ENCODE assay signal across 14 cellular contexts in genomic region chr2:17388790-17389189, GRCh38.
DNase-seq lines count a peak whose midpoint lies in the region; ATAC-seq and TF ChIP-seq lines count a peak whose summit lies in the region.
"Had no signal": no experiment of that assay in that cellular context is flagged by ENCODE, and none has a peak within 500 bp of the region (broad histone marks: within the 10 kb centered on the region; RNA-seq: fewer than 3 reads in every experiment).

No MANE protein-coding gene starts in this region.

- CTCF ChIA-PET in Calu3 (lab: Charles Lee) = no interaction called here

- TF ChIP-seq CTCF in astrocyte of the spinal cord (IDR thresholded peaks at IDR 0.05; ENCODE audit: low read depth, low read length) (no peak), foreskin fibroblast (IDR thresholded peaks at IDR 0.05; ENCODE audit: low read depth, low read length) (no peak), Calu3 (IDR thresholded peaks at IDR 0.05; ENCODE audit: unreplicated experiment) (no peak)

- H3K36me3 Mint-ChIP-seq in Calu3 (ENCODE audit: insufficient read depth, unreplicated experiment) = no peaks in the 10 kb centered on the region

- H3K4me1 Mint-ChIP-seq in Calu3 (ENCODE audit: low read depth, unreplicated experiment) = no peaks in the 10 kb centered on the region

- BruUV-seq in Calu3 (replicated peaks; lab: Mats Ljungman, UMichigan) = no TSS peak

- H3K27ac Mint-ChIP-seq in Calu3 (ENCODE audit: unreplicated experiment) = no peak overlapping the region

- no peaks in the 10 kb centered on the region for H3K27me3 Mint-ChIP-seq in Calu3 (ENCODE audit: unreplicated experiment)

- H3K4me3 Mint-ChIP-seq in Calu3 (ENCODE audit: low read depth, unreplicated experiment) = no peak overlapping the region

- H3K9me3 Mint-ChIP-seq in Calu3 (ENCODE audit: low read depth, unreplicated experiment) = peaks cover 12% of the 10 kb centered on the region

- in situ Hi-C loops in astrocyte of the spinal cord (cut with HindIII; ENCODE audit: low sequenced_read_pairs) = no loop called here

- no peak overlapping the region for H3K4me3 ChIP-seq in astrocyte of the spinal cord (ENCODE audit: low read depth, low read length)
- H3K4me3 ChIP-seq in foreskin fibroblast (ENCODE audit: low read depth in 1 of 2, low read length in 2 of 2) = no peak overlapping the region
- H3K4me3 ChIP-seq: HAP-1 had no signal

- intact Hi-C loops in Calu3 (cut with micrococcal nuclease; ENCODE audit: unreplicated experiment) = no loop called here

- ATAC-seq in HG02884 (IDR thresholded peaks at IDR 0.05; ENCODE audit: unreplicated experiment) (no peak), GM21825 (IDR thresholded peaks at IDR 0.05; ENCODE audit: unreplicated experiment) (no peak)

- peak; percentile 37 for DNase-seq in LHCN-M2 (ENCODE audit: low read depth)
- peak; percentile 52 for DNase-seq in astrocyte of the spinal cord (ENCODE audit: low read depth, low spot score)
- peak; percentile 9 to 39 for DNase-seq in foreskin fibroblast
- no peak for DNase-seq in Calu3
- no peak for DNase-seq in NCI-H1436 treated with DMSO at 0.1 percent for 48 hours (lab: John Stamatoyannopoulos, UW)
- DNase-seq: COR-L47, EL, NCI-H1436, NCI-H2029 treated with DMSO at 0.1 percent for 48 hours, NCI-H2171 treated with DMSO at 0.1 percent for 48 hours, NCI-H748 treated with DMSO at 0.1 percent for 48 hours had no signal

Comparison
In these comparisons a context has a peak if more than half of its experiments do, and no peak if none do; other contexts are left out.
1. DNase-seq: peak in LHCN-M2 (single experiment), astrocyte of the spinal cord (single experiment) and foreskin fibroblast (2 of 2); none in Calu3 (single experiment) and NCI-H1436 treated with DMSO at 0.1 percent for 48 hours (single experiment).